Comparison of ENCODE assay signal across 9 cellular contexts in genomic region chr16:15382805-15383204, GRCh38. TPM values are rescaled to one million over a fixed set of nuclear protein-coding genes. Genes with fewer than 3 reads are reported as not detected.
DNase-seq lines count a peak whose midpoint lies in the region; ATAC-seq and TF ChIP-seq lines count a peak whose summit lies in the region.
"Not testable (repeated sequence)": the region's sequence is repeated elsewhere in the genome, so short reads cannot be mapped to it uniquely, and the experiment has no call there.
"Had no signal": no experiment of that assay in that cellular context is flagged by ENCODE, and none has a peak within 500 bp of the region (broad histone marks: within the 10 kb centered on the region; RNA-seq: fewer than 3 reads in every experiment).

No MANE protein-coding gene starts in this region.

- TF ChIP-seq CTCF in RWPE2 (IDR thresholded peaks at IDR 0.05; ENCODE audit: poor library complexity, severe bottlenecking); astrocyte of the spinal cord (IDR thresholded peaks at IDR 0.05; ENCODE audit: low read depth, low read length): not testable (repeated sequence)

- not testable (repeated sequence) for H3K4me3 ChIP-seq in RWPE2 (ENCODE audit: severe bottlenecking); astrocyte of the spinal cord (ENCODE audit: low read depth, low read length)

- peak overlapping the region; percentile 48 for H3K27ac ChIP-seq in RWPE2 (ENCODE audit: poor library complexity, severe bottlenecking)
- peak overlapping the region; percentile 59 for H3K27ac ChIP-seq in epithelial cell of prostate

- H3K27me3 ChIP-seq in RWPE2 (ENCODE audit: insufficient read depth, poor library complexity, severe bottlenecking) = not testable (repeated sequence)

- DNase-seq in Daoy (ENCODE audit: low read depth) (peak; percentile 48), HS-27A (ENCODE audit: low read depth) (peak; percentile 5), NCI-H226 (peak; percentile 37), astrocyte of the spinal cord (ENCODE audit: low read depth, low spot score) (peak; percentile 17), glomerular visceral epithelial cell (ENCODE audit: extremely low spot score) (peak; percentile 7), renal cortical epithelial cell (ENCODE audit: low read depth) (peak; percentile 62)
- DNase-seq in RWPE2 (ENCODE audit: low spot score); epithelial cell of prostate (ENCODE audit: low read depth, low spot score): not testable (repeated sequence)

- not testable (repeated sequence) for H3K36me3 ChIP-seq in RWPE2 (ENCODE audit: low read depth)

- in situ Hi-C loops in astrocyte of the spinal cord (cut with HindIII; ENCODE audit: low sequenced_read_pairs) = not testable (repeated sequence)

- not testable (repeated sequence) for ATAC-seq in RWPE2 (ENCODE audit: low read depth)

- not testable (repeated sequence) for H3K9me3 ChIP-seq in RWPE2 (ENCODE audit: severe bottlenecking)

- H3K4me1 ChIP-seq in RWPE2 (ENCODE audit: insufficient read depth, poor library complexity, severe bottlenecking) = peaks cover 12% of the 10 kb centered on the region

RNA-seq across cellular contexts. Expression of gene NPIPA5, which starts 4.7 kb away (rescaled TPM):
- not detected in 2 replicates for total RNA-seq in Daoy (2014; rRNA removed; shearing (Covaris generic))
- 2.8 TPM in 1 of 2 replicates, not detected in the other for total RNA-seq in renal cortical epithelial cell
- total RNA-seq: B cell had no signal

RNA-seq across cellular contexts. Expression of gene MPV17L, which starts 12.7 kb away (rescaled TPM):
- total RNA-seq in Daoy (2014; rRNA removed; shearing (Covaris generic)) = 0.09 and 0.97 TPM in 2 replicates
- 0.50 and 4.2 TPM in 2 replicates for total RNA-seq in renal cortical epithelial cell

RNA-seq across cellular contexts. Expression of gene BMERB1, which starts 51.6 kb away (rescaled TPM):
- total RNA-seq in Daoy (2014; rRNA removed; shearing (Covaris generic)) = 56.1 and 64.1 TPM in 2 replicates
- 1.7 and 12.6 TPM in 2 replicates for total RNA-seq in renal cortical epithelial cell
